Comparison of ENCODE assay signal across 18 cellular contexts in the genomic region with DNA sequence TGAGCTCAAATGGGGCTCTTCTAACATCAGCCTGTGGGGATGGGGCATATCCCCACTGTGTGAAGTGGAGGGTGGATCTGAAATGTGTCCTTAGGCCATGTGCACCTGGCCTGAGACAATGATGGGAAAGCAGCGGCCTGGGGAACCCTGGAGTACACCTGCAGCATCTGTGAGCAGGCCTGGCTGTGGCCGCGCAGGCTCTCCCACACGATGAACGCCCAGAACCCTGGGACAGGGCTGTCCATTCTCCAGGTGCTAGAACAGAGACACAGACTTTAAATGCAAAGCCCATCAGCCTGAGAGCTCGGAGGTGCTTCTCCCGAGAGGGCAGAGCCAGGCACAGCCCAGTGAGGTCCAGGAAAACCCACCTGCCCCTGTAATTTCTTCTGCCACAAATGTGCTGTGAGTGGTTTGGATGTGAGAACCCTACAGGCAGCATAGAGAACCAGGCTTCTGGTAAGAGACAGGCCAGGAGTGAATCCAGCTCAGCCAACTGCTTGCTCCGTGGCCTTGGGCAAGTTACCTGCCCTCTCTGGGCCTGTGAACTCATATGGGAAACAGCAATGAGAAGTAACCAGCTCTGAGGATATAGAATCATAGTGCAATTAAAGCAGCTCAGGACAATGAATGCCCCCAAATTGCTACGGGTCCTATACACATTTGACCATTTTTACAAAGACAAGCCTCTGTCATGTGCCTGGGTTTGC.
DNase-seq lines count a peak whose midpoint lies in the region; ATAC-seq and TF ChIP-seq lines count a peak whose summit lies in the region.
"Had no signal": no experiment of that assay in that cellular context is flagged by ENCODE, and none has a peak within 500 bp of the region (broad histone marks: within the 10 kb centered on the region; RNA-seq: fewer than 3 reads in every experiment).

No MANE protein-coding gene starts in this region.

- H3K9me3 Mint-ChIP-seq in activated CD4-positive, alpha-beta T cell treated with anti-CD3 and anti-CD28 coated beads for 36 hours (ENCODE audit: low read depth): no peaks in the 10 kb centered on the region
- no peaks in the 10 kb centered on the region for H3K9me3 Mint-ChIP-seq in chondrocyte (ENCODE audit: low read depth)
- H3K9me3 Mint-ChIP-seq: CD4-positive, alpha-beta T cell; CD8-positive, alpha-beta T cell had no signal

- H3K27ac ChIP-seq in HEK293 (ENCODE audit: extremely low read depth, low read depth, low read length): no peak overlapping the region
- no peak overlapping the region for H3K27ac ChIP-seq in esophagus squamous epithelium
- H3K27ac ChIP-seq: 22Rv1; A549; BLaER1 treated with 17β-estradiol and CSF1 and Interleukin-3, amounts not matched to agents 10 nM and 100 nM; C4-2B had no signal

- no peak for TF ChIP-seq POLR2A in esophagus squamous epithelium (IDR thresholded peaks at IDR 0.05)

- DNase-seq in activated CD4-positive, alpha-beta T cell treated with anti-CD3 and anti-CD28 coated beads for 36 hours: no peak
- DNase-seq in activated CD4-positive, alpha-beta T cell treated with anti-CD3 and anti-CD28 coated beads, Interleukin-2, amount 50 U/mL, for 48 hours: no peak
- DNase-seq in chondrocyte (ENCODE audit: low spot score) (peak; percentile 59), esophagus squamous epithelium (lab: John Stamatoyannopoulos, UW) (no peak)
- DNase-seq: AML-193; Caco-2; Calu3; CD4-positive, alpha-beta T cell; CD8-positive, alpha-beta T cell; DMS79 treated with DMSO at 0.1 percent for 48 hours; GF-D8 had no signal

- peaks cover 4% of the 10 kb centered on the region for H3K27me3 Mint-ChIP-seq in activated CD4-positive, alpha-beta T cell treated with anti-CD3 and anti-CD28 coated beads for 36 hours
- H3K27me3 Mint-ChIP-seq in chondrocyte (ENCODE audit: low read depth): peaks cover 13% of the 10 kb centered on the region
- H3K27me3 Mint-ChIP-seq: CD4-positive, alpha-beta T cell had no signal

- no peaks in the 10 kb centered on the region for H3K36me3 ChIP-seq in HEK293 (ENCODE audit: control insufficient read depth in 2 of 2, insufficient read depth in 1 of 2, low read length in 2 of 2)
- no peaks in the 10 kb centered on the region for H3K36me3 ChIP-seq in esophagus squamous epithelium
- H3K36me3 ChIP-seq: BLaER1 treated with 17β-estradiol and CSF1 and Interleukin-3, amounts not matched to agents 10 nM and 100 nM had no signal

- POLR2A ChIA-PET in activated CD4-positive, alpha-beta T cell treated with anti-CD3 and anti-CD28 coated beads for 36 hours (lab: Charles Lee): no interaction called here
- POLR2A ChIA-PET in HEK293 (lab: Yijun Ruan, JAX): no interaction called here

- H3K27ac Mint-ChIP-seq in activated CD4-positive, alpha-beta T cell treated with anti-CD3 and anti-CD28 coated beads for 36 hours: no peak overlapping the region
- H3K27ac Mint-ChIP-seq in chondrocyte (ENCODE audit: unreplicated experiment): no peak overlapping the region
- H3K27ac Mint-ChIP-seq: B cell; CD4-positive, alpha-beta T cell; CD8-positive, alpha-beta T cell had no signal

- CTCF ChIA-PET in activated CD4-positive, alpha-beta T cell treated with anti-CD3 and anti-CD28 coated beads for 36 hours (lab: Charles Lee): no interaction called here
- CTCF ChIA-PET in HEK293 (lab: Yijun Ruan, JAX): interaction anchor here (0.6 to 1.3 kb wide), 3 partner anchors 271 to 442 kb away, joined by 3 to 4 read pairs (median 3); no protein-coding TSS in a partner anchor

- 85 to 94% methylated on average over 5 to 6 of the region's 9 CpGs for WGBS in esophagus squamous epithelium, 2 donors

- peak; percentile 45 for ATAC-seq in activated CD4-positive, alpha-beta T cell treated with anti-CD3 and anti-CD28 coated beads for 36 hours
- ATAC-seq in HG02885 (IDR thresholded peaks at IDR 0.05; ENCODE audit: poor library complexity, unreplicated experiment): no peak
- ATAC-seq: A549; CD8-positive, alpha-beta T cell had no signal

- intact Hi-C loops in activated CD4-positive, alpha-beta T cell treated with anti-CD3 and anti-CD28 coated beads for 36 hours (cut with DNase I, micrococcal nuclease): no loop called here
- intact Hi-C loops in esophagus squamous epithelium (cut with DNase I): no loop called here

- H3K27me3 ChIP-seq in esophagus squamous epithelium: peaks cover 0 to 8% (median 0%) of the 10 kb centered on the region in 4 donors
- H3K27me3 ChIP-seq: BLaER1 treated with 17β-estradiol and CSF1 and Interleukin-3, amounts not matched to agents 10 nM and 100 nM had no signal

- TF ChIP-seq CTCF in HEK293 (tag by site-specific recombination; IDR thresholded peaks at IDR 0.05): no peak
- TF ChIP-seq CTCF in chondrocyte (IDR thresholded peaks at IDR 0.05): no peak
- TF ChIP-seq CTCF in esophagus squamous epithelium (IDR thresholded peaks at IDR 0.05): no peak

- H3K36me3 Mint-ChIP-seq in activated CD4-positive, alpha-beta T cell treated with anti-CD3 and anti-CD28 coated beads for 36 hours (ENCODE audit: low read depth): no peaks in the 10 kb centered on the region
- no peaks in the 10 kb centered on the region for H3K36me3 Mint-ChIP-seq in chondrocyte (ENCODE audit: low read depth)
- H3K36me3 Mint-ChIP-seq: CD8-positive, alpha-beta T cell had no signal

- H3K4me3 Mint-ChIP-seq in activated CD4-positive, alpha-beta T cell treated with anti-CD3 and anti-CD28 coated beads for 36 hours: no peak overlapping the region
- no peak overlapping the region for H3K4me3 Mint-ChIP-seq in chondrocyte (ENCODE audit: unreplicated experiment)
- H3K4me3 Mint-ChIP-seq: B cell; CD4-positive, alpha-beta T cell; CD8-positive, alpha-beta T cell had no signal

- H3K9me3 ChIP-seq in HEK293 (ENCODE audit: control insufficient read depth, insufficient read depth, low read depth, low read length) (no peaks in the 10 kb centered on the region), esophagus squamous epithelium (no peaks in the 10 kb centered on the region)
- H3K9me3 ChIP-seq: A549; BLaER1 treated with 17β-estradiol and CSF1 and Interleukin-3, amounts not matched to agents 10 nM and 100 nM; Caco-2 had no signal

- H3K4me3 ChIP-seq in HEK293 (ENCODE audit: low read depth, low read length) (no peak overlapping the region), esophagus squamous epithelium (no peak overlapping the region)
- H3K4me3 ChIP-seq: A549; BLaER1 treated with 17β-estradiol and CSF1 and Interleukin-3, amounts not matched to agents 10 nM and 100 nM had no signal

- no peaks in the 10 kb centered on the region for H3K4me1 ChIP-seq in HEK293 (ENCODE audit: control insufficient read depth, insufficient read depth, low read length)
- H3K4me1 ChIP-seq in esophagus squamous epithelium: no peaks in the 10 kb centered on the region
- H3K4me1 ChIP-seq: A549, Caco-2 had no signal

- no peaks in the 10 kb centered on the region for H3K4me1 Mint-ChIP-seq in activated CD4-positive, alpha-beta T cell treated with anti-CD3 and anti-CD28 coated beads for 36 hours
- H3K4me1 Mint-ChIP-seq in chondrocyte (ENCODE audit: low read depth): no peaks in the 10 kb centered on the region
- H3K4me1 Mint-ChIP-seq: B cell had no signal

TF ChIP-seq in HEK293, 187 proteins besides CTCF, POLR2A, EP300 and RAD21:
- TF ChIP-seq ZNF768 (tag by site-specific recombination; IDR thresholded peaks at IDR 0.05): 0 out of 2 replicates have a peak, but pooled peaks have one; percentile 51
- TF ChIP-seq, protein P1, sequence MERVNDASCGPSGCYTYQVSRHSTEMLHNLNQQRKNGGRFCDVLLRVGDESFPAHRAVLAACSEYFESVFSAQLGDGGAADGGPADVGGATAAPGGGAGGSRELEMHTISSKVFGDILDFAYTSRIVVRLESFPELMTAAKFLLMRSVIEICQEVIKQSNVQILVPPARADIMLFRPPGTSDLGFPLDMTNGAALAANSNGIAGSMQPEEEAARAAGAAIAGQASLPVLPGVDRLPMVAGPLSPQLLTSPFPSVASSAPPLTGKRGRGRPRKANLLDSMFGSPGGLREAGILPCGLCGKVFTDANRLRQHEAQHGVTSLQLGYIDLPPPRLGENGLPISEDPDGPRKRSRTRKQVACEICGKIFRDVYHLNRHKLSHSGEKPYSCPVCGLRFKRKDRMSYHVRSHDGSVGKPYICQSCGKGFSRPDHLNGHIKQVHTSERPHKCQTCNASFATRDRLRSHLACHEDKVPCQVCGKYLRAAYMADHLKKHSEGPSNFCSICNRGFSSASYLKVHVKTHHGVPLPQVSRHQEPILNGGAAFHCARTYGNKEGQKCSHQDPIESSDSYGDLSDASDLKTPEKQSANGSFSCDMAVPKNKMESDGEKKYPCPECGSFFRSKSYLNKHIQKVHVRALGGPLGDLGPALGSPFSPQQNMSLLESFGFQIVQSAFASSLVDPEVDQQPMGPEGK (tag by site-specific recombination; IDR thresholded peaks at IDR 0.05): no peak
